ENCODE assay signal across 1 cellular context in the genomic region with DNA sequence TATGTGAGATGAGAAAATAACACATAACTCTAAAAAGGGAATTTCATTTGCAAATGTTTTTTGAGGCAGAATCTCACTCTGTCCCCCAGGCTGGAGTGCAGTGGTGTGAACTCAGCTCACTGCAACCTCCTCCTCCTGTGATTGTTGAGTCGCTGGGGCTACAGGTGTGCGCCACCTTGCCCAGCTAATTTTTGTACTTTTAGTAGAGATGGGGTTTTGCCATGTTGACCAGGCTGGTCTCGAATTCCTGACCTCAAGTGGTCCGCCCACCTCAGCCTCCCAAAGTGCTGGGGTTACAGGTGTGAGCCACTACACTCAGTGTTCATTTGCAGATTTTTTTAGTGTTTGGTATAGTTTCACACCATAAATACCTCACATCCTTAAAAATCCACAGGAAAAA. TPM values are rescaled to one million over a fixed set of nuclear protein-coding genes. Genes with fewer than 3 reads are reported as not detected.
"Had no signal": no experiment of that assay in that cellular context is flagged by ENCODE, and none has a peak within 500 bp of the region (broad histone marks: within the 10 kb centered on the region; RNA-seq: fewer than 3 reads in every experiment).

No MANE protein-coding gene starts in this region.

RNA-seq across cellular contexts. Expression of a gene that starts 48.1 kb away (rescaled TPM):
- total RNA-seq: ascending aorta had no signal
